In the genomic region with DNA sequence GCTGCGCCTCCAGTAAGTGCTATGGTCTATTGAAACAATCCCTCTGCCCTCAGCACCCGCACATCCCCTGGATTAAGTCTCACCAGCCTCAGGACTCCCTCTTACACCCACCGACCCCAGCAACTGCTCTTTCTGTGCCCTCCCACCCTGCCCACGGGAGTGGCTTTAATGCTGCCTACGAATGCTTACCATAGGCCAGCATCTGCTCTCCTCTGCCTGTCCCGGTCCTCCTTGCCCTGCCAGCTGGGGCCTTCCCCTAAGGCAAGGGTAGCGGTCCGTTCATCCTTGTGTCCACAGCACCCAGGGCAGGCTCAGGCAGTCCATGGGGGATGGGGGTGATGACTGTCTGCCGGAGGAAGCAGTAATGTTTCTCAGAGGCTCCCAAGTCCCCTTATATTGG, we compare ENCODE assay signal across 16 cellular contexts. TPM values are rescaled to one million over a fixed set of nuclear protein-coding genes. Genes with fewer than 3 reads are reported as not detected.
"Had no signal": no experiment of that assay in that cellular context is flagged by ENCODE, and none has a peak within 500 bp of the region (broad histone marks: within the 10 kb centered on the region; RNA-seq: fewer than 3 reads in every experiment).

No MANE protein-coding gene starts in this region.

- H3K27ac ChIP-seq: ascending aorta, breast epithelium, left ventricle myocardium inferior, transverse colon had no signal

- H3K4me1 ChIP-seq: breast epithelium had no signal

- H3K4me3 ChIP-seq: ascending aorta, breast epithelium, left ventricle myocardium inferior, transverse colon had no signal

- H3K27me3 ChIP-seq: breast epithelium had no signal

- H3K4me3 Mint-ChIP-seq: activated naive CD4-positive, alpha-beta T cell treated with anti-CD3 and anti-CD28 coated beads, Interleukin-2, amount 50 U/mL, for 24 hours; T-helper 17 cell had no signal

- DNase-seq: activated CD4-positive, CD25-positive, alpha-beta regulatory T cell treated with anti-CD3 and anti-CD28 coated beads, Interleukin-2, amount 50 U/mL, for 72 hours; activated gamma-delta T cell; effector CD4-positive, alpha-beta T cell; kidney; left ventricle myocardium inferior; mammary epithelial cell; retina; stimulated activated CD4-positive, alpha-beta T cell treated with anti-CD3 and anti-CD28 coated beads, Interleukin-12 subunit alpha, Interleukin-12 subunit beta, amount 100 ng/mL, for 4 hours; stimulated activated CD4-positive, alpha-beta T cell treated with anti-CD3 and anti-CD28 coated beads, Interleukin-1b, Interleukin-23, amount 100 ng/mL, for 48 hours; stimulated activated naive CD4-positive, alpha-beta T cell treated with Interleukin-2 at 50 U/mL for 16 hours; substantia nigra; T-helper 17 cell; transverse colon had no signal

- H3K36me3 ChIP-seq: ascending aorta, breast epithelium, left ventricle myocardium inferior, transverse colon had no signal

- H3K9me3 ChIP-seq: ascending aorta, breast epithelium, left ventricle myocardium inferior, transverse colon had no signal

- H3K27ac Mint-ChIP-seq: activated naive CD4-positive, alpha-beta T cell treated with anti-CD3 and anti-CD28 coated beads, Interleukin-2, amount 50 U/mL, for 24 hours; T-helper 17 cell had no signal

- H3K9me3 Mint-ChIP-seq: activated naive CD4-positive, alpha-beta T cell treated with anti-CD3 and anti-CD28 coated beads, Interleukin-2, amount 50 U/mL, for 24 hours had no signal

RNA-seq across cellular contexts. Expression of a gene that starts 4.1 kb away (rescaled TPM):
- polyA plus RNA-seq: mammary epithelial cell had no signal
